Comparison of ENCODE assay signal across 8 cellular contexts in the genomic region with DNA sequence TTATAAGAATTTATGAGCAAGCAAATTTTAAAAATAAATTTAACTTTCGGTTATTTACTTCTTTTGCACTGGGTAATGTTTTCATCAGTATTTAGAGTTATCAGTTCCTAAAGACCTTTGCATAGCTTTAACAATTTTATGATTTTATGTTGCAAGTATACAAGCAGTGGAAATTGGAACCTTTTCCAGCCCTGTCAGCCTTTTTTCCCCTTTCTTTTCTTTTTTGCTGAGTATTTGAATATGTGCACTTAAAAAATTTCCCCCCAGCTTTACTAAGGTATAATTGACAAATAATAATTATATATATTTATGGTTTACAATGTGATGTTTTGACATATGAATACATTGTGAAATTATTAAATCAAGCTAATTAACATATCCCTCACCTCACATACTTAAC.
"Had no signal": no experiment of that assay in that cellular context is flagged by ENCODE, and none has a peak within 500 bp of the region (broad histone marks: within the 10 kb centered on the region; RNA-seq: fewer than 3 reads in every experiment).

No MANE protein-coding gene starts in this region.

- ATAC-seq: HCT116 had no signal

- H3K4me1 ChIP-seq: HAP-1 had no signal

- H2AFZ ChIP-seq: GM23248 had no signal

- H3K9ac ChIP-seq: GM23248 had no signal

- H3K4me3 ChIP-seq: GM23248, HAP-1 had no signal

- H3K9me3 ChIP-seq: HAP-1 had no signal

- H3K27ac ChIP-seq: GM23248, HL-60 had no signal

- DNase-seq: GM23248, GOT3, H7, HFFc6, KG1 had no signal
